ENCODE assay signal across 22 cellular contexts in the genomic region with DNA sequence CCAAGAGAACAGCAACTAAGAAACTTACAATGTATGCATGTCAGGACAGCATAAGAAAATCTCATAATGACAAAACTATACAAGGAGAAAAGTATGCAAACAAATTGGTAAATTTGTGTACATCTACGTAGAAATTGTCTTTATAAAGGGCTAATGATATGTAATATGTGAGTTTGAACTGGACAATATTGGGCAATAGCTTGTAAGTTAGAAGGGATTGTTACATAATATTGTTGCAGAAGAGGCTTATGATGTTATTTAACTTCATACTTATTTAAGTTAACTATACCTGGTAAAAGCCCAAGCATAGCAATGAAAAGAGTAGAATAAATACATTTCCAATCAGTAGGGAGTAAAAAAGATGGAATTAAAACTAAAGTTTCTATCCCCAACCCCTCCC.
"Had no signal": no experiment of that assay in that cellular context is flagged by ENCODE, and none has a peak within 500 bp of the region (broad histone marks: within the 10 kb centered on the region; RNA-seq: fewer than 3 reads in every experiment).

No MANE protein-coding gene starts in this region.

- H3K27me3 ChIP-seq: dorsolateral prefrontal cortex, foreskin keratinocyte, gastroesophageal sphincter, heart right ventricle, right atrium auricular region, sigmoid colon, stomach, thyroid gland had no signal

- H3K9me3 ChIP-seq: gastroesophageal sphincter, heart right ventricle, lower lobe of right lung, prostate gland, right atrium auricular region, sigmoid colon, stomach, thyroid gland had no signal

- DNase-seq: dorsolateral prefrontal cortex; effector CD4-positive, alpha-beta T cell; foreskin keratinocyte; heart right ventricle; hippocampal formation; islet precursor cell; kidney glomerular epithelial cell; left ventricle myocardium superior; lower lobe of right lung; naive thymus-derived CD8-positive, alpha-beta T cell; nephron progenitor cell; nucleus accumbens; sigmoid colon; stimulated activated CD4-positive, alpha-beta T cell treated with anti-CD3 and anti-CD28 coated beads, Interleukin-2, amount 100 ng/mL, for 24 hours; stimulated activated CD4-positive, alpha-beta T cell treated with anti-CD3 and anti-CD28 coated beads, Interleukin-4, amount 100 ng/mL, for 24 hours; stimulated activated naive CD4-positive, alpha-beta T cell treated with Interleukin-2 at 50 U/mL for 16 hours; stomach; thyroid gland had no signal

- H3K4me1 ChIP-seq: foreskin keratinocyte, gastroesophageal sphincter, heart right ventricle, lower lobe of right lung, prostate gland, right atrium auricular region, sigmoid colon, thyroid gland had no signal

- H3K36me3 ChIP-seq: gastroesophageal sphincter, heart right ventricle, lower lobe of right lung, prostate gland, right atrium auricular region, sigmoid colon, stomach, thyroid gland had no signal

- H3K27ac ChIP-seq: foreskin keratinocyte, gastroesophageal sphincter, heart right ventricle, lower lobe of right lung, prostate gland, right atrium auricular region, sigmoid colon, stomach, thyroid gland had no signal

- H3K4me3 ChIP-seq: dorsolateral prefrontal cortex, gastroesophageal sphincter, heart right ventricle, lower lobe of right lung, prostate gland, right atrium auricular region, sigmoid colon, stomach, thyroid gland had no signal

- ATAC-seq: foreskin keratinocyte; gastroesophageal sphincter; heart right ventricle; left ventricle myocardium superior; lower lobe of right lung; naive thymus-derived CD8-positive, alpha-beta T cell; stimulated activated effector memory CD8-positive, alpha-beta T cell treated with anti-CD3 and anti-CD28 coated beads, Interleukin-12 subunit alpha, Interleukin-12 subunit beta, amount 100 ng/mL, for 72 hours had no signal
